Comparison of ENCODE assay signal across 14 cellular contexts in genomic region chr22:25853902-25854301, GRCh38.
A peak's percentile ranks its signal among the peaks of the same experiment; 100 is the strongest.
DNase-seq lines count a peak whose midpoint lies in the region; ATAC-seq, FAIRE-seq and TF ChIP-seq lines count a peak whose summit lies in the region.
"Had no signal": no experiment of that assay in that cellular context is flagged by ENCODE, and none has a peak within 500 bp of the region (broad histone marks: within the 10 kb centered on the region; RNA-seq: fewer than 3 reads in every experiment).

No MANE protein-coding gene starts in this region.

- POLR2A ChIA-PET in Panc1 (lab: Charles Lee): no interaction called here

- 15% methylated on average over 2 of the region's 2 CpGs for WGBS in tibial nerve, 2 donors

- dilution Hi-C loops in keratinocyte (cut with MboI; ENCODE audit: extremely low pct_ligation_motif_present, low sequenced_read_pairs): no loop called here

- no peaks in the 10 kb centered on the region for H3K79me2 ChIP-seq in keratinocyte (ENCODE audit: control insufficient read depth, insufficient read depth, low read length)

- intact Hi-C loops in Panc1 (cut with micrococcal nuclease; ENCODE audit: unreplicated experiment): no loop called here

- no TSS peak for BruUV-seq in Panc1 (replicated peaks; lab: Mats Ljungman, UMichigan)

- no peak for TF ChIP-seq POLR2A in tibial nerve (IDR thresholded peaks at IDR 0.05)

- no peaks in the 10 kb centered on the region for H3K4me1 ChIP-seq in Panc1 (ENCODE audit: control insufficient read depth, insufficient read depth, low read length)
- H3K4me1 ChIP-seq in keratinocyte (ENCODE audit: control insufficient read depth, extremely low read depth, insufficient read depth, low read length): no peaks in the 10 kb centered on the region
- no peaks in the 10 kb centered on the region for H3K4me1 ChIP-seq in tibial nerve
- H3K4me1 ChIP-seq: stomach had no signal

- in situ Hi-C loops in KBM-7 (cut with MboI; ENCODE audit: low pct_unique_long_range_greater_than_20kb, low sequenced_read_pairs) (no loop called here), Panc1 (cut with HindIII; ENCODE audit: low pct_unique_long_range_greater_than_20kb, low sequenced_read_pairs) (no loop called here)

- no peak for FAIRE-seq in keratinocyte (lab: Jason Lieb, UNC)

- H3K9me3 ChIP-seq in Panc1 (ENCODE audit: control insufficient read depth, insufficient read depth, low read depth, low read length): no peaks in the 10 kb centered on the region
- no peaks in the 10 kb centered on the region for H3K9me3 ChIP-seq in keratinocyte (ENCODE audit: control insufficient read depth, low read depth, low read length)
- H3K9me3 ChIP-seq in tibial nerve: no peaks in the 10 kb centered on the region
- H3K9me3 ChIP-seq: esophagus muscularis mucosa, stomach had no signal

- CTCF ChIA-PET in Panc1 (lab: Charles Lee): interaction anchor here (0.6 kb wide), 1 partner anchor 131 kb away, joined by 3 read pairs; no protein-coding TSS in a partner anchor

- peak; percentile 61 for TF ChIP-seq CTCF in Panc1 (IDR thresholded peaks at IDR 0.05)
- TF ChIP-seq CTCF in keratinocyte (optimal IDR thresholded peaks at IDR 0.05 in 1 of 3, IDR thresholded peaks at IDR 0.05 in 1 of 3, conservative IDR thresholded peaks at IDR 0.05 in 1 of 3; ENCODE audit: extremely low read depth in 1 of 3, insufficient read depth in 2 of 3, low read length in 3 of 3): peak in 2 of 3 experiments; percentile 11 to 27
- TF ChIP-seq CTCF in tibial nerve (IDR thresholded peaks at IDR 0.05): no peak

- H3K27ac ChIP-seq in Panc1 (ENCODE audit: low read length): no peak overlapping the region
- H3K27ac ChIP-seq in keratinocyte (ENCODE audit: control insufficient read depth, insufficient read depth, low read length): no peak overlapping the region
- H3K27ac ChIP-seq in tibial nerve: no peak overlapping the region
- H3K27ac ChIP-seq: esophagus muscularis mucosa, stomach had no signal

- H2AFZ ChIP-seq in keratinocyte (ENCODE audit: control insufficient read depth, low read length): no peak overlapping the region

- H3K4me2 ChIP-seq in keratinocyte (ENCODE audit: control insufficient read depth, extremely low read depth, insufficient read depth, low read depth, low read length): no peak overlapping the region

- no peak overlapping the region for H3K27ac Mint-ChIP-seq in activated naive CD4-positive, alpha-beta T cell treated with anti-CD3 and anti-CD28 coated beads, Interleukin-2, amount 50 U/mL, for 72 hours
- H3K27ac Mint-ChIP-seq: memory B cell had no signal

- H3K36me3 ChIP-seq in Panc1 (ENCODE audit: control insufficient read depth, insufficient read depth, low read length) (no peaks in the 10 kb centered on the region), keratinocyte (ENCODE audit: control insufficient read depth in 2 of 2, extremely low read depth in 1 of 2, insufficient read depth in 2 of 2, low read length in 2 of 2) (no peaks in the 10 kb centered on the region), tibial nerve (no peaks in the 10 kb centered on the region)
- H3K36me3 ChIP-seq: stomach had no signal

- H3K4me3 ChIP-seq in Panc1 (ENCODE audit: low read depth in 2 of 2, low read length in 2 of 2) (no peak overlapping the region), keratinocyte (ENCODE audit: control insufficient read depth in 2 of 3, extremely low read depth in 1 of 3, insufficient read depth in 2 of 3, low read depth in 1 of 3, low read length in 3 of 3) (no peak overlapping the region), tibial nerve (no peak overlapping the region)
- H3K4me3 ChIP-seq: esophagus muscularis mucosa, stomach had no signal

- no peak for ATAC-seq in Panc1
- ATAC-seq in activated naive CD4-positive, alpha-beta T cell treated with anti-CD3 and anti-CD28 coated beads, Interleukin-2, amount 50 U/mL, for 72 hours: no peak
- no peak for ATAC-seq in HG03159 (IDR thresholded peaks at IDR 0.05; ENCODE audit: unreplicated experiment)
- ATAC-seq: Right ventricle myocardium inferior had no signal

- no peaks in the 10 kb centered on the region for H3K9me1 ChIP-seq in keratinocyte (ENCODE audit: control insufficient read depth, extremely low read depth, insufficient read depth, low read length)

- H3K27me3 ChIP-seq in Panc1 (ENCODE audit: control insufficient read depth, insufficient read depth, low read length) (no peaks in the 10 kb centered on the region; the same call in 1 of the 2 replicates), keratinocyte (ENCODE audit: control insufficient read depth, extremely low read depth, insufficient read depth, low read length) (no peaks in the 10 kb centered on the region), tibial nerve (no peaks in the 10 kb centered on the region)

- DNase-seq in DMS 273 treated with DMSO at 0.1 percent for 48 hours (lab: John Stamatoyannopoulos, UW) (peak; percentile 6), KBM-7 (peak; percentile 12), Panc1 (ENCODE audit: low read depth, low spot score) (no peak), keratinocyte (ENCODE audit: low read depth, low spot score) (no peak), superior temporal gyrus (ENCODE audit: extremely low spot score) (no peak), tibial nerve (ENCODE audit: low spot score in 2 of 2) (no peak)
- DNase-seq in activated naive CD4-positive, alpha-beta T cell treated with anti-CD3 and anti-CD28 coated beads, Interleukin-2, amount 50 U/mL, for 72 hours (ENCODE audit: low spot score in 2 of 2): no peak
- DNase-seq: activated CD4-positive, alpha-beta T cell treated with anti-CD3 and anti-CD28 coated beads, Interleukin-2, amount 50 U/mL, for 4 hours; stimulated activated CD4-positive, alpha-beta T cell treated with anti-CD3 and anti-CD28 coated beads, Interleukin-12 subunit alpha, Interleukin-12 subunit beta, amount 100 ng/mL, for 4 hours; stomach had no signal

- no peaks in the 10 kb centered on the region for H3K36me3 Mint-ChIP-seq in activated naive CD4-positive, alpha-beta T cell treated with anti-CD3 and anti-CD28 coated beads, Interleukin-2, amount 50 U/mL, for 72 hours
- H3K36me3 Mint-ChIP-seq: memory B cell had no signal

- H3K9ac ChIP-seq in keratinocyte (ENCODE audit: control insufficient read depth, extremely low read depth, insufficient read depth, low read length): no peak overlapping the region

- H4K20me1 ChIP-seq in keratinocyte (ENCODE audit: control insufficient read depth, extremely low read depth, insufficient read depth, low read length): no peaks in the 10 kb centered on the region

- no peaks in the 10 kb centered on the region for H3K9me3 Mint-ChIP-seq in activated naive CD4-positive, alpha-beta T cell treated with anti-CD3 and anti-CD28 coated beads, Interleukin-2, amount 50 U/mL, for 72 hours
- H3K9me3 Mint-ChIP-seq: memory B cell had no signal

- TF ChIP-seq EP300 in tibial nerve (IDR thresholded peaks at IDR 0.05): no peak

Comparison
In these comparisons a context has a peak if more than half of its experiments do, and no peak if none do; other contexts are left out.
1. DNase-seq: peak in DMS 273 treated with DMSO at 0.1 percent for 48 hours (single experiment) and KBM-7 (single experiment); none in Panc1 (single experiment), keratinocyte (single experiment), superior temporal gyrus (single experiment), activated naive CD4-positive, alpha-beta T cell treated with anti-CD3 and anti-CD28 coated beads, Interleukin-2, amount 50 U/mL, for 72 hours (0 of 2) and tibial nerve (0 of 2).
2. CTCF ChIP-seq: peak in Panc1 (single experiment) and keratinocyte (2 of 3); none in tibial nerve (0 of 5).